In genomic region chr15:25862087-25862468, GRCh38 we compare ENCODE assay signal across 9 cellular contexts. TPM values are rescaled to one million over a fixed set of nuclear protein-coding genes. Genes with fewer than 3 reads are reported as not detected.
DNase-seq lines count a peak whose midpoint lies in the region; ATAC-seq, FAIRE-seq and TF ChIP-seq lines count a peak whose summit lies in the region.
"Had no signal": no experiment of that assay in that cellular context is flagged by ENCODE, and none has a peak within 500 bp of the region (broad histone marks: within the 10 kb centered on the region; RNA-seq: fewer than 3 reads in every experiment).

No MANE protein-coding gene starts in this region.

- ATAC-seq in activated B cell treated with CpG ODN at 0.5 μM for 24 hours (ENCODE audit: low read depth) (no peak), psoas muscle (peak in 2 of 4 donors; percentile 36 to 45), HG02588 (IDR thresholded peaks at IDR 0.05; ENCODE audit: unreplicated experiment) (no peak), GM21381 (IDR thresholded peaks at IDR 0.05; ENCODE audit: unreplicated experiment) (no peak)

- H3K27me3 ChIP-seq in psoas muscle (ENCODE audit: insufficient read depth in 3 of 3, low read length in 2 of 3), result peaks cover 0 to 15% (median 2%) of the 10 kb centered on the region in 3 donors

- no peaks in the 10 kb centered on the region for H3K9me3 Mint-ChIP-seq in activated B cell treated with CpG ODN at 0.5 μM for 24 hours

- no peak for FAIRE-seq in D721Med (lab: Jason Lieb, UNC)

- H3K4me1 Mint-ChIP-seq in activated B cell treated with CpG ODN at 0.5 μM for 24 hours, result peaks cover 23% of the 10 kb centered on the region

- peak overlapping the region; percentile 67 for H3K4me3 ChIP-seq in psoas muscle

- WGBS in psoas muscle, 3 donors, result 10 to 21% (median 13%) methylated on average over 17 of the region's 17 CpGs

- no peak overlapping the region for H3K27ac ChIP-seq in psoas muscle

- H3K36me3 Mint-ChIP-seq in activated B cell treated with CpG ODN at 0.5 μM for 24 hours (ENCODE audit: low read depth), result no peaks in the 10 kb centered on the region

- H3K27ac Mint-ChIP-seq in activated B cell treated with CpG ODN at 0.5 μM for 24 hours, result no peak overlapping the region

- intact Hi-C loops in activated B cell treated with CpG ODN at 0.5 μM for 24 hours (cut with micrococcal nuclease) (loop anchor here (1.0 kb wide), 1 partner anchor 12 kb away; no protein-coding TSS in a partner anchor), psoas muscle (cut with DNase I) (loop anchor here in 1 of 2 donors (10.0 kb wide), 1 partner anchor 47 kb away; no protein-coding TSS in a partner anchor)

- peak overlapping the region; percentile 78 for H3K4me3 Mint-ChIP-seq in activated B cell treated with CpG ODN at 0.5 μM for 24 hours

- CTCF ChIA-PET in activated B cell treated with CpG ODN at 0.5 μM for 24 hours (lab: Charles Lee), result interaction anchor here (0.6 kb wide), 1 partner anchor 14 kb away, joined by 3 read pairs; no protein-coding TSS in a partner anchor

- no peaks in the 10 kb centered on the region for H3K9me3 ChIP-seq in psoas muscle

- H3K4me1 ChIP-seq in psoas muscle, result peaks cover 19% of the 10 kb centered on the region

- POLR2A ChIA-PET in activated B cell treated with CpG ODN at 0.5 μM for 24 hours (lab: Charles Lee), result no interaction called here

- no peak for TF ChIP-seq CTCF in activated B cell treated with CpG ODN at 0.5 μM for 24 hours (IDR thresholded peaks at IDR 0.05)
- TF ChIP-seq CTCF in psoas muscle (IDR thresholded peaks at IDR 0.05), result no peak
- no peak for TF ChIP-seq CTCF in D721Med (IDR thresholded peaks at IDR 0.05; ENCODE audit: insufficient read depth, missing control alignments)

- no peaks in the 10 kb centered on the region for H3K36me3 ChIP-seq in psoas muscle (ENCODE audit: insufficient read depth in 1 of 2, low read depth in 1 of 2)

- DNase-seq in EH (ENCODE audit: low read depth) (peak; percentile 54), activated B cell treated with CpG ODN at 0.5 μM for 24 hours (no peak), glomerular visceral epithelial cell (ENCODE audit: extremely low spot score) (peak; percentile 53), psoas muscle (no peak), superior temporal gyrus (ENCODE audit: extremely low spot score) (no peak), D721Med (ENCODE audit: insufficient read length, low spot score) (no peak)
- DNase-seq: NCI-H82 had no signal

- peaks cover 43% of the 10 kb centered on the region for H3K27me3 Mint-ChIP-seq in activated B cell treated with CpG ODN at 0.5 μM for 24 hours

RNA-seq across cellular contexts. Expression of gene ATP10A, which starts 1.0 kb away (rescaled TPM):
- total RNA-seq in activated B cell treated with CpG ODN at 0.5 μM for 24 hours (not detected in 2 replicates), psoas muscle (under 1 TPM; 0.27 to 0.59 (median 0.44) TPM)
- polyA plus RNA-seq in psoas muscle, result under 1 TPM; 0.08 to 0.60 (median 0.14) TPM

Comparison
In these comparisons a context has a peak if more than half of its experiments do, and no peak if none do; other contexts are left out.
1. DNase-seq: peak in EH (single experiment) and glomerular visceral epithelial cell (single experiment); none in activated B cell treated with CpG ODN at 0.5 μM for 24 hours (single experiment), psoas muscle (0 of 2), superior temporal gyrus (single experiment) and D721Med (single experiment).